In genomic region chr11:9596926-9597325, GRCh38 we compare ENCODE assay signal across 24 cellular contexts.
"Had no signal": no experiment of that assay in that cellular context is flagged by ENCODE, and none has a peak within 500 bp of the region (broad histone marks: within the 10 kb centered on the region; RNA-seq: fewer than 3 reads in every experiment).

No MANE protein-coding gene starts in this region.

- ATAC-seq: activated CD4-positive, alpha-beta T cell treated with anti-CD3 and anti-CD28 coated beads for 36 hours; activated naive CD8-positive, alpha-beta T cell treated with anti-CD3 and anti-CD28 coated beads, Interleukin-2, amount 50 U/mL, for 24 hours; gastroesophageal sphincter; heart left ventricle; right cardiac atrium; stimulated activated naive CD8-positive, alpha-beta T cell treated with anti-CD3 and anti-CD28 coated beads, Interleukin-15, amount 100 ng/mL, for 72 hours had no signal

- H3K9me3 Mint-ChIP-seq: activated naive CD8-positive, alpha-beta T cell treated with anti-CD3 and anti-CD28 coated beads, Interleukin-2, amount 50 U/mL, for 24 hours; activated T-helper 2 cell treated with anti-CD3 and anti-CD28 coated beads, Interferon-gamma antibody, Interleukin-2, Interleukin-4, amounts not matched to agents 10 μg/mL and 5 μg/mL and 100 μg/mL, durations not matched to agents 14 hours and 24 hours and 36 hours; stimulated activated naive CD8-positive, alpha-beta T cell treated with anti-CD3 and anti-CD28 coated beads, Interleukin-15, amount 100 ng/mL, for 72 hours; T-helper 2 cell treated with Interferon-gamma antibody and Interleukin-4, amounts not matched to agents 5 μg/mL and 100 μg/mL, for 36 hours had no signal

- H3K4me1 ChIP-seq: gastroesophageal sphincter had no signal

- H3K36me3 ChIP-seq: brain microvascular endothelial cell, gastroesophageal sphincter, heart left ventricle, left ventricle myocardium inferior, suprapubic skin, transverse colon, vagina had no signal

- H3K27ac ChIP-seq: brain microvascular endothelial cell, coronary artery, gastroesophageal sphincter, heart left ventricle, left ventricle myocardium inferior, suprapubic skin, transverse colon, vagina had no signal

- H3K4me3 Mint-ChIP-seq: activated CD4-positive, alpha-beta T cell treated with anti-CD3 and anti-CD28 coated beads for 36 hours; activated naive CD8-positive, alpha-beta T cell treated with anti-CD3 and anti-CD28 coated beads, Interleukin-2, amount 50 U/mL, for 24 hours; stimulated activated naive CD8-positive, alpha-beta T cell treated with anti-CD3 and anti-CD28 coated beads, Interleukin-15, amount 100 ng/mL, for 72 hours; T-helper 2 cell treated with Interferon-gamma antibody and Interleukin-4, amounts not matched to agents 5 μg/mL and 100 μg/mL, for 36 hours had no signal

- H3K9me3 ChIP-seq: gastroesophageal sphincter, heart left ventricle, left ventricle myocardium inferior, suprapubic skin, transverse colon, vagina had no signal

- H3K4me3 ChIP-seq: coronary artery, gastroesophageal sphincter, heart left ventricle, left ventricle myocardium inferior, suprapubic skin, transverse colon, vagina had no signal

- DNase-seq: activated CD4-positive, alpha-beta T cell treated with anti-CD3 and anti-CD28 coated beads for 36 hours; activated CD4-positive, alpha-beta T cell treated with anti-CD3 and anti-CD28 coated beads, Interleukin-2, amount 50 U/mL, for 48 hours; activated naive CD4-positive, alpha-beta T cell treated with Interleukin-2 at 50 U/mL for 16 hours; activated naive CD8-positive, alpha-beta T cell treated with anti-CD3 and anti-CD28 coated beads, Interleukin-2, amount 50 U/mL, for 24 hours; activated T-cell treated with anti-CD3 and anti-CD28 coated beads, Interleukin-2, amount 50 U/mL, for 1 hour; aorta; brain microvascular endothelial cell; heart left ventricle; kidney glomerular epithelial cell; left ventricle myocardium inferior; mammary epithelial cell; occipital lobe; right cardiac atrium; stimulated activated CD4-positive, alpha-beta T cell treated with anti-CD3 and anti-CD28 coated beads, Interleukin-2, amount 100 ng/mL, for 24 hours; stimulated activated naive CD8-positive, alpha-beta T cell treated with anti-CD3 and anti-CD28 coated beads, Interleukin-15, amount 100 ng/mL, for 72 hours; transverse colon had no signal

- H3K27me3 Mint-ChIP-seq: activated CD4-positive, alpha-beta T cell treated with anti-CD3 and anti-CD28 coated beads for 36 hours; activated naive CD8-positive, alpha-beta T cell treated with anti-CD3 and anti-CD28 coated beads, Interleukin-2, amount 50 U/mL, for 24 hours; stimulated activated naive CD8-positive, alpha-beta T cell treated with anti-CD3 and anti-CD28 coated beads, Interleukin-15, amount 100 ng/mL, for 72 hours had no signal

- H3K27ac Mint-ChIP-seq: activated CD4-positive, alpha-beta T cell treated with anti-CD3 and anti-CD28 coated beads for 36 hours; activated naive CD8-positive, alpha-beta T cell treated with anti-CD3 and anti-CD28 coated beads, Interleukin-2, amount 50 U/mL, for 24 hours; activated T-helper 2 cell treated with anti-CD3 and anti-CD28 coated beads, Interferon-gamma antibody, Interleukin-2, Interleukin-4, amounts not matched to agents 10 μg/mL and 5 μg/mL and 100 μg/mL, durations not matched to agents 14 hours and 24 hours and 36 hours; stimulated activated naive CD8-positive, alpha-beta T cell treated with anti-CD3 and anti-CD28 coated beads, Interleukin-15, amount 100 ng/mL, for 72 hours; T-helper 2 cell treated with Interferon-gamma antibody and Interleukin-4, amounts not matched to agents 5 μg/mL and 100 μg/mL, for 36 hours had no signal

- H3K27me3 ChIP-seq: brain microvascular endothelial cell, gastroesophageal sphincter, heart left ventricle, suprapubic skin, transverse colon, vagina had no signal

- FAIRE-seq: endometrium, TTC549 had no signal
